ENCODE assay signal across 19 cellular contexts in the genomic region with DNA sequence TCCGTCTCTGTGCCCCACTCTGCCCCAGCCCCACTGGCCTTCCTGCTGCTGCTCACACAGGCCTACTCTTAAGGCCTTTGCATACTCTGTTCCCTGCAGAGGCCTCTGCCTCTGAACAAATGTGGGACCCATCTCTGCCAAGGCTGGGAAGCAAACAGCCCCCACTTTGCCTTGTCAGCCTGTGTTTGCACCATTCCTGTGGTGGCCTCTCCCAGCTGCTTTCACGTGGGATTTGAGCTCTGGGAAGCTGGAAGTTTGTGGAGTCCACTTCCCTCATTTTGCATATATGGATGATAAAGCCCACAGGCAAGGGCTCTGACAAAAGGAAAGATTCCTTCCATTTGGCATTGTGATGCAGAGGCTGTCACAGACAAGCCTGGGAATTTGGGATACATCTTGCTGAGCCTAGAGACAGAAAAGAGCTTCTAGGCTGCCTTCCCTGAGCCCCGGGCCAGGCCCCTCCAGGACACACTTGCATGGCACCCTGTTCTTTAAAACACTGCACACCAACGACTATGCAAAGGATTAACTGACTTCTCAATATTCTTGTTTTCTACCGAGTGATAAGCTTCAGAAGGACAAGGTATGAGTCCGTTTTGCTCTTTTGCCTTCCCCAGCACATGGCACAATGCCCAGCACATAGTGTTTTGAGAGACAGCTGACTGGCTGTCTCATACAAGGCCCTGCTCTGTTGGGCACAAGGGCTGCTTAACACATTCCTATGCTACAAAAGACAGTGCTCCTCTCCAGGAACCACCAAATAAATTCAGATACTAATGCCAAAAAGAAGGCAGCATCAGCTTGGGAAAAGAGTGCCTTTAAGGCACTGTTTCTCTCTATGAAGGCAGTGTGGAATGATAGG.
DNase-seq lines count a peak whose midpoint lies in the region; ATAC-seq and TF ChIP-seq lines count a peak whose summit lies in the region.
"Had no signal": no experiment of that assay in that cellular context is flagged by ENCODE, and none has a peak within 500 bp of the region (broad histone marks: within the 10 kb centered on the region; RNA-seq: fewer than 3 reads in every experiment).

No MANE protein-coding gene starts in this region.

- H4K20me1 ChIP-seq in GM23338 (replicated peaks; ENCODE audit: insufficient read depth) (no peaks in the 10 kb centered on the region), PC-3 (ENCODE audit: low read length) (no peaks in the 10 kb centered on the region)

- 48 to 53% methylated on average over 6 of the region's 6 CpGs for WGBS in heart right ventricle, 2 donors

- intact Hi-C loops in heart right ventricle (cut with DNase I), result no loop called here
- intact Hi-C loops in sciatic nerve (cut with DNase I), result no loop called here
- intact Hi-C loops in PC-3 (cut with micrococcal nuclease), result no loop called here

- H3K4me3 ChIP-seq in GM23338 (no peak overlapping the region), heart right ventricle (no peak overlapping the region), PC-3 (ENCODE audit: low read length) (no peak overlapping the region)
- H3K4me3 ChIP-seq: right lobe of liver, SJSA1 had no signal

- H3K9me2 ChIP-seq in GM23338 (ENCODE audit: insufficient read depth) (peaks cover 13% of the 10 kb centered on the region; the same call in 1 of the 2 replicates), PC-3 (replicated peaks; ENCODE audit: low read length) (no peaks in the 10 kb centered on the region)

- H3K36me3 Mint-ChIP-seq in GM23338 (ENCODE audit: low read depth), result no peaks in the 10 kb centered on the region

- peaks cover 1% of the 10 kb centered on the region for H3K27me3 Mint-ChIP-seq in GM23338 (ENCODE audit: insufficient read depth, low read depth, poor library complexity)

- no peak overlapping the region for H3K27ac Mint-ChIP-seq in GM23338

- no peaks in the 10 kb centered on the region for H3K9me3 Mint-ChIP-seq in GM23338

- H3K4me1 ChIP-seq in GM23338 (ENCODE audit: insufficient read depth), result peaks cover 7% of the 10 kb centered on the region
- H3K4me1 ChIP-seq in heart right ventricle, result peaks cover 0 to 8% (median 0%) of the 10 kb centered on the region in 9 donors
- H3K4me1 ChIP-seq in PC-3 (ENCODE audit: insufficient read depth, low read length), result peaks cover 6% of the 10 kb centered on the region; the same call in 1 of the 2 replicates
- H3K4me1 ChIP-seq: right lobe of liver, SJSA1 had no signal

- no TSS peak for BruUV-seq in PC-3 (replicated peaks; lab: Mats Ljungman, UMichigan)

- TF ChIP-seq CTCF in GM23338 (conservative IDR thresholded peaks at IDR 0.05; ENCODE audit: low read depth in 2 of 2) (no peak), heart right ventricle (IDR thresholded peaks at IDR 0.05) (no peak), PC-3 (conservative IDR thresholded peaks at IDR 0.05; ENCODE audit: low read depth, low read length) (no peak)

- ATAC-seq in GM23338, result peak; percentile 73
- ATAC-seq in heart right ventricle, result peak in 7 of 8 donors; percentile 47 to 93 (median 68)
- peak; percentile 30 for ATAC-seq in sciatic nerve
- no peak for ATAC-seq in GM19455 (IDR thresholded peaks at IDR 0.05; ENCODE audit: unreplicated experiment)
- ATAC-seq in PC-3, result no peak
- no peak for ATAC-seq in HG02763 (IDR thresholded peaks at IDR 0.05; ENCODE audit: unreplicated experiment)
- ATAC-seq: right lobe of liver had no signal

- peaks cover 24% of the 10 kb centered on the region; the same call in 2 of the 3 replicates for H3K4me1 Mint-ChIP-seq in GM23338

- H3K79me2 ChIP-seq in GM23338 (replicated peaks; ENCODE audit: insufficient read depth), result no peaks in the 10 kb centered on the region
- H3K79me2 ChIP-seq in PC-3 (ENCODE audit: low read length), result no peaks in the 10 kb centered on the region

- no peak overlapping the region for H3K4me3 Mint-ChIP-seq in GM23338

- H3K27me3 ChIP-seq in GM23338 (ENCODE audit: insufficient read depth) (no peaks in the 10 kb centered on the region), heart right ventricle (peaks cover 0 to under 1% (median 0%) of the 10 kb centered on the region in 7 donors), PC-3 (ENCODE audit: low read length) (no peaks in the 10 kb centered on the region)
- H3K27me3 ChIP-seq: right lobe of liver, SJSA1 had no signal

- H3F3A ChIP-seq in GM23338 (replicated peaks; ENCODE audit: low read depth) (no peaks in the 10 kb centered on the region), PC-3 (ENCODE audit: low read length, unreplicated experiment) (no peaks in the 10 kb centered on the region)

- no peaks in the 10 kb centered on the region for H3K36me3 ChIP-seq in GM23338 (ENCODE audit: insufficient read depth)
- no peaks in the 10 kb centered on the region for H3K36me3 ChIP-seq in heart right ventricle
- no peaks in the 10 kb centered on the region for H3K36me3 ChIP-seq in PC-3 (ENCODE audit: low read depth, low read length)
- H3K36me3 ChIP-seq: neutrophil, right lobe of liver, SJSA1 had no signal

- POLR2A ChIA-PET in PC-3 (lab: Charles Lee; ENCODE audit: unreplicated experiment), result no interaction called here

- CTCF ChIA-PET in PC-3 (lab: Charles Lee), result no interaction called here

- H2AFZ ChIP-seq in GM23338 (no peak overlapping the region), PC-3 (ENCODE audit: low read length) (no peak overlapping the region)

- DNase-seq in GM23338 (ENCODE audit: low spot score), result peak; percentile 50
- peak; percentile 68 for DNase-seq in astrocyte of the hippocampus (ENCODE audit: low read depth, low spot score)
- DNase-seq in heart right ventricle, result peak in 1 of 2 donors; percentile 13
- no peak for DNase-seq in sciatic nerve (ENCODE audit: low spot score)
- no peak for DNase-seq in NCI-H2107 treated with DMSO at 0.1 percent for 48 hours (lab: John Stamatoyannopoulos, UW; ENCODE audit: unreplicated experiment)
- DNase-seq in PC-3, result no peak
- DNase-seq: activated CD4-positive, alpha-beta T cell treated with anti-CD3 and anti-CD28 coated beads, Interleukin-2, amount 50 U/mL, for 1 hour; activated naive CD4-positive, alpha-beta T cell treated with Interleukin-2 at 50 U/mL for 16 hours; activated T-cell treated with anti-CD3 and anti-CD28 coated beads for 4 hours; islet precursor cell; MM.1S; NCI-H187; NCI-H446; right lobe of liver had no signal

- H3K4me2 ChIP-seq in GM23338, result peak overlapping the region; percentile 38
- H3K4me2 ChIP-seq in PC-3 (ENCODE audit: low read length), result no peak overlapping the region

- H3K9ac ChIP-seq in PC-3 (ENCODE audit: low read length), result no peak overlapping the region

- H3K27ac ChIP-seq in GM23338 (ENCODE audit: low read depth) (peak overlapping the region; percentile 65; the same call in 1 of the 2 replicates), heart right ventricle (no peak overlapping the region), PC-3 (ENCODE audit: low read length) (no peak overlapping the region)
- H3K27ac ChIP-seq: epithelial cell of prostate, neutrophil, right lobe of liver, SJSA1 had no signal

- H3K9me3 ChIP-seq in heart right ventricle, result no peaks in the 10 kb centered on the region
- H3K9me3 ChIP-seq in PC-3 (ENCODE audit: low read length), result no peaks in the 10 kb centered on the region
- H3K9me3 ChIP-seq: neutrophil, right lobe of liver, SJSA1 had no signal

TF ChIP-seq in GM23338, 12 proteins besides CTCF, POLR2A, EP300 and RAD21:
- TF ChIP-seq ZNF331 (CRISPR knock-in tag; IDR thresholded peaks at IDR 0.05; ENCODE audit: low read depth) (no peak), ZNF114 (CRISPR knock-in tag; IDR thresholded peaks at IDR 0.05) (no peak), NANOG (IDR thresholded peaks at IDR 0.05; ENCODE audit: borderline replicate concordance) (no peak), EZH2phosphoT487 (IDR thresholded peaks at IDR 0.05; ENCODE audit: unreplicated experiment) (no peak), POLR2AphosphoS5 (IDR thresholded peaks at IDR 0.05; ENCODE audit: low read depth) (no peak)
- TF ChIP-seq, protein P1, sequence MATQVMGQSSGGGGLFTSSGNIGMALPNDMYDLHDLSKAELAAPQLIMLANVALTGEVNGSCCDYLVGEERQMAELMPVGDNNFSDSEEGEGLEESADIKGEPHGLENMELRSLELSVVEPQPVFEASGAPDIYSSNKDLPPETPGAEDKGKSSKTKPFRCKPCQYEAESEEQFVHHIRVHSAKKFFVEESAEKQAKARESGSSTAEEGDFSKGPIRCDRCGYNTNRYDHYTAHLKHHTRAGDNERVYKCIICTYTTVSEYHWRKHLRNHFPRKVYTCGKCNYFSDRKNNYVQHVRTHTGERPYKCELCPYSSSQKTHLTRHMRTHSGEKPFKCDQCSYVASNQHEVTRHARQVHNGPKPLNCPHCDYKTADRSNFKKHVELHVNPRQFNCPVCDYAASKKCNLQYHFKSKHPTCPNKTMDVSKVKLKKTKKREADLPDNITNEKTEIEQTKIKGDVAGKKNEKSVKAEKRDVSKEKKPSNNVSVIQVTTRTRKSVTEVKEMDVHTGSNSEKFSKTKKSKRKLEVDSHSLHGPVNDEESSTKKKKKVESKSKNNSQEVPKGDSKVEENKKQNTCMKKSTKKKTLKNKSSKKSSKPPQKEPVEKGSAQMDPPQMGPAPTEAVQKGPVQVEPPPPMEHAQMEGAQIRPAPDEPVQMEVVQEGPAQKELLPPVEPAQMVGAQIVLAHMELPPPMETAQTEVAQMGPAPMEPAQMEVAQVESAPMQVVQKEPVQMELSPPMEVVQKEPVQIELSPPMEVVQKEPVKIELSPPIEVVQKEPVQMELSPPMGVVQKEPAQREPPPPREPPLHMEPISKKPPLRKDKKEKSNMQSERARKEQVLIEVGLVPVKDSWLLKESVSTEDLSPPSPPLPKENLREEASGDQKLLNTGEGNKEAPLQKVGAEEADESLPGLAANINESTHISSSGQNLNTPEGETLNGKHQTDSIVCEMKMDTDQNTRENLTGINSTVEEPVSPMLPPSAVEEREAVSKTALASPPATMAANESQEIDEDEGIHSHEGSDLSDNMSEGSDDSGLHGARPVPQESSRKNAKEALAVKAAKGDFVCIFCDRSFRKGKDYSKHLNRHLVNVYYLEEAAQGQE (IDR thresholded peaks at IDR 0.05; ENCODE audit: unreplicated experiment), result no peak
- TF ChIP-seq, protein P2, sequence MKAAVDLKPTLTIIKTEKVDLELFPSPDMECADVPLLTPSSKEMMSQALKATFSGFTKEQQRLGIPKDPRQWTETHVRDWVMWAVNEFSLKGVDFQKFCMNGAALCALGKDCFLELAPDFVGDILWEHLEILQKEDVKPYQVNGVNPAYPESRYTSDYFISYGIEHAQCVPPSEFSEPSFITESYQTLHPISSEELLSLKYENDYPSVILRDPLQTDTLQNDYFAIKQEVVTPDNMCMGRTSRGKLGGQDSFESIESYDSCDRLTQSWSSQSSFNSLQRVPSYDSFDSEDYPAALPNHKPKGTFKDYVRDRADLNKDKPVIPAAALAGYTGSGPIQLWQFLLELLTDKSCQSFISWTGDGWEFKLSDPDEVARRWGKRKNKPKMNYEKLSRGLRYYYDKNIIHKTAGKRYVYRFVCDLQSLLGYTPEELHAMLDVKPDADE (IDR thresholded peaks at IDR 0.05), result no peak

Comparison
In these comparisons a context has a peak if more than half of its experiments do, and no peak if none do; other contexts are left out.
1. ATAC-seq: peak in GM23338 (single experiment), heart right ventricle (7 of 8) and sciatic nerve (single experiment); none in GM19455 (single experiment), PC-3 (single experiment) and HG02763 (single experiment).
2. DNase-seq: peak in GM23338 (single experiment) and astrocyte of the hippocampus (single experiment); none in sciatic nerve (single experiment), NCI-H2107 treated with DMSO at 0.1 percent for 48 hours (single experiment) and PC-3 (single experiment).